In the genomic region with DNA sequence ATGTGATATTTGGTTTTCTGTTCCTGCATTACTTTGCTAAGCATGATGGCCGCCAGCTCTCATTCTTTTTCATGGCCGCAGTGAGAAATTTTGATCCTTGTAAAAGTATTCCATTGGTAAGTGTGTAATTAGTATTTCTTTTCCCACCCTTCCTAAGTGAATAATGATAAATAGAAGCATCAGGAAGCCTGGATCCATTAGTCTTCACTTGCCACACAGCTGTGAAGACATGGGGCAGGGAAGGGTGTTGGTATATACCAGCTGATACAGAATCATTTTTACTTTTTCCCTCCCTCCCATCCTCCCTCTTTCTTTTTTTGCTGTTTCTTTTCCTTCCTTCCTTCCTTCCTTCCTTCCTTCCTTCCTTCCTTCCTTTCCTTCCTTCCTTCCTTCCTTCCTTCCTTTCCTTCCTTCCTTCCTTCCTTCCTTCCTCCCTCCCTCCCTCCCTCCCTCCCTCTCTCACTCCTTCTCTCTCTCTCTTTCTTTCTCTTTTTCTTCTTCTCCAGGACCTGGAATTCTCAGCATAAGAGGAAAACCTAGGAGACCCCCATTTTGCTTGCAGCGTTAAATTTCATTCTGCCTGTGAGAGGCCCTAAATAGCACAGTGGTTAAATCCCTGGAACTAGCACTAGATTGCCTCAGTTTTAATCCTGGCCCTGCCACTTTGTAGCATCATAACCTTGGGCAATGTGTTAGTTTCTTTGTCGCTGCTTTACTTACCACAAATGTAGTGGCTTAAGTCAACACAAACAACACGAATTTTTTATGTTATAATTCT, we compare ENCODE assay signal across 8 cellular contexts. TPM values are rescaled to one million over a fixed set of nuclear protein-coding genes. Genes with fewer than 3 reads are reported as not detected.
"Had no signal": no experiment of that assay in that cellular context is flagged by ENCODE, and none has a peak within 500 bp of the region (broad histone marks: within the 10 kb centered on the region; RNA-seq: fewer than 3 reads in every experiment).

No MANE protein-coding gene starts in this region.

- H3K4me3 Mint-ChIP-seq: GM23338, H9, IgD-negative memory B cell had no signal

- H3K27ac ChIP-seq: HL-60 had no signal

- H3K36me3 Mint-ChIP-seq: IgD-negative memory B cell had no signal

- H3K27ac Mint-ChIP-seq: GM23338, H9, IgD-negative memory B cell had no signal

- H3K4me3 ChIP-seq: GM23338 had no signal

- H3K9me3 Mint-ChIP-seq: GM23338, IgD-negative memory B cell had no signal

- H3K4me1 Mint-ChIP-seq: GM23338 had no signal

- DNase-seq: H9, HCEC 1CT, KBM-7 had no signal

RNA-seq across cellular contexts. Expression of gene NR0B1, which starts 1.4 kb away (rescaled TPM):
- total RNA-seq: H9, HepG2, HT1080 had no signal
- polyA plus RNA-seq: HepG2, IgD-negative memory B cell had no signal
